Comparison of ENCODE assay signal across 18 cellular contexts in genomic region chr12:29304388-29304787, GRCh38.
A peak's percentile ranks its signal among the peaks of the same experiment; 100 is the strongest.
DNase-seq lines count a peak whose midpoint lies in the region; ATAC-seq and TF ChIP-seq lines count a peak whose summit lies in the region.
"Had no signal": no experiment of that assay in that cellular context is flagged by ENCODE, and none has a peak within 500 bp of the region (broad histone marks: within the 10 kb centered on the region; RNA-seq: fewer than 3 reads in every experiment).

No MANE protein-coding gene starts in this region.

- no peaks in the 10 kb centered on the region for H3K27me3 Mint-ChIP-seq in CD4-positive, alpha-beta T cell
- no peaks in the 10 kb centered on the region for H3K27me3 Mint-ChIP-seq in naive thymus-derived CD4-positive, alpha-beta T cell
- H3K27me3 Mint-ChIP-seq: B cell; CD4-positive, CD25-positive, alpha-beta regulatory T cell had no signal

- H3K27ac ChIP-seq in HEK293 (ENCODE audit: extremely low read depth, low read depth, low read length) (no peak overlapping the region), SJCRH30 (peak overlapping the region; percentile 37; the same call in 1 of the 2 replicates)
- H3K27ac ChIP-seq in CD4-positive, alpha-beta T cell (ENCODE audit: low read depth, low read length): no peak overlapping the region
- no peak overlapping the region for H3K27ac ChIP-seq in naive thymus-derived CD4-positive, alpha-beta T cell (ENCODE audit: low read depth, low read length)
- H3K27ac ChIP-seq: BLaER1, C4-2B, GM23248 had no signal

- H3K4me3 Mint-ChIP-seq in CD4-positive, alpha-beta T cell: no peak overlapping the region
- H3K4me3 Mint-ChIP-seq in naive thymus-derived CD4-positive, alpha-beta T cell: no peak overlapping the region
- H3K4me3 Mint-ChIP-seq: B cell; CD4-positive, CD25-positive, alpha-beta regulatory T cell; CD8-positive, alpha-beta memory T cell had no signal

- no peak for TF ChIP-seq CTCF in HEK293 (tag by site-specific recombination; IDR thresholded peaks at IDR 0.05)
- TF ChIP-seq CTCF in CD4-positive, alpha-beta T cell (IDR thresholded peaks at IDR 0.05): no peak

- H3K4me1 ChIP-seq in HEK293 (ENCODE audit: control insufficient read depth, insufficient read depth, low read length) (no peaks in the 10 kb centered on the region), SJCRH30 (peaks cover 10% of the 10 kb centered on the region)
- no peaks in the 10 kb centered on the region for H3K4me1 ChIP-seq in naive thymus-derived CD4-positive, alpha-beta T cell (ENCODE audit: control insufficient read depth in 2 of 2, insufficient read depth in 2 of 2, low read length in 2 of 2)
- H3K4me1 ChIP-seq: BLaER1 had no signal

- H3K27ac Mint-ChIP-seq in CD4-positive, alpha-beta T cell: no peak overlapping the region
- no peak overlapping the region for H3K27ac Mint-ChIP-seq in naive thymus-derived CD4-positive, alpha-beta T cell
- H3K27ac Mint-ChIP-seq: B cell; CD4-positive, CD25-positive, alpha-beta regulatory T cell; CD8-positive, alpha-beta memory T cell had no signal

- no peak for ATAC-seq in CD4-positive, alpha-beta T cell (ENCODE audit: poor library complexity)
- ATAC-seq in naive thymus-derived CD4-positive, alpha-beta T cell: no peak
- ATAC-seq: GM12878 had no signal

- H3K4me1 Mint-ChIP-seq in CD4-positive, alpha-beta T cell (ENCODE audit: low read depth): no peaks in the 10 kb centered on the region
- no peaks in the 10 kb centered on the region for H3K4me1 Mint-ChIP-seq in naive thymus-derived CD4-positive, alpha-beta T cell
- H3K4me1 Mint-ChIP-seq: B cell; CD4-positive, CD25-positive, alpha-beta regulatory T cell; CD8-positive, alpha-beta memory T cell had no signal

- POLR2A ChIA-PET in HEK293 (lab: Yijun Ruan, JAX): no interaction called here
- POLR2A ChIA-PET in CD4-positive, alpha-beta T cell (lab: Charles Lee): no interaction called here
- POLR2A ChIA-PET in naive thymus-derived CD4-positive, alpha-beta T cell (lab: Charles Lee): no interaction called here

- CTCF ChIA-PET in HEK293 (lab: Yijun Ruan, JAX): no interaction called here
- CTCF ChIA-PET in CD4-positive, alpha-beta T cell (lab: Charles Lee): no interaction called here
- CTCF ChIA-PET in naive thymus-derived CD4-positive, alpha-beta T cell (lab: Charles Lee): no interaction called here

- DNase-seq in DMS53 (lab: John Stamatoyannopoulos, UW) (peak; percentile 48), SJCRH30 (no peak), cerebellum (ENCODE audit: low spot score) (no peak)
- DNase-seq in CD4-positive, alpha-beta T cell: no peak
- DNase-seq in naive thymus-derived CD4-positive, alpha-beta T cell: no peak
- DNase-seq: CD4-positive, CD25-positive, alpha-beta regulatory T cell; CD8-positive, alpha-beta memory T cell; DMS79; EL; GDM1; GM23248; H7; HCEC 1CT had no signal

- H3K27me3 ChIP-seq in SJCRH30: no peaks in the 10 kb centered on the region
- H3K27me3 ChIP-seq in CD4-positive, alpha-beta T cell (ENCODE audit: control insufficient read depth, insufficient read depth, low read length): no peaks in the 10 kb centered on the region
- H3K27me3 ChIP-seq in naive thymus-derived CD4-positive, alpha-beta T cell (ENCODE audit: control insufficient read depth in 2 of 2, insufficient read depth in 2 of 2, low read length in 2 of 2): no peaks in the 10 kb centered on the region
- H3K27me3 ChIP-seq: BLaER1 had no signal

- intact Hi-C loops in CD4-positive, alpha-beta T cell (cut with DNase I, micrococcal nuclease): no loop called here
- intact Hi-C loops in naive thymus-derived CD4-positive, alpha-beta T cell (cut with micrococcal nuclease): no loop called here

- no peaks in the 10 kb centered on the region for H3K9me3 ChIP-seq in HEK293 (ENCODE audit: control insufficient read depth, insufficient read depth, low read depth, low read length)
- no peaks in the 10 kb centered on the region for H3K9me3 ChIP-seq in SJCRH30 (replicated peaks)
- no peaks in the 10 kb centered on the region for H3K9me3 ChIP-seq in CD4-positive, alpha-beta T cell (ENCODE audit: control insufficient read depth, low read length)
- H3K9me3 ChIP-seq in naive thymus-derived CD4-positive, alpha-beta T cell (ENCODE audit: control insufficient read depth in 2 of 3, low read length in 3 of 3): no peaks in the 10 kb centered on the region
- H3K9me3 ChIP-seq: BLaER1 had no signal

- H3K9me3 Mint-ChIP-seq in CD4-positive, alpha-beta T cell: no peaks in the 10 kb centered on the region
- no peaks in the 10 kb centered on the region for H3K9me3 Mint-ChIP-seq in naive thymus-derived CD4-positive, alpha-beta T cell
- H3K9me3 Mint-ChIP-seq: CD8-positive, alpha-beta memory T cell had no signal

- H3K36me3 ChIP-seq in HEK293 (ENCODE audit: control insufficient read depth in 2 of 2, insufficient read depth in 1 of 2, low read length in 2 of 2) (no peaks in the 10 kb centered on the region), SJCRH30 (no peaks in the 10 kb centered on the region)
- H3K36me3 ChIP-seq in naive thymus-derived CD4-positive, alpha-beta T cell (ENCODE audit: control insufficient read depth in 2 of 3, insufficient read depth in 3 of 3, low read length in 3 of 3): no peaks in the 10 kb centered on the region
- H3K36me3 ChIP-seq: BLaER1 had no signal

- H3K36me3 Mint-ChIP-seq in CD4-positive, alpha-beta T cell (ENCODE audit: low read depth): no peaks in the 10 kb centered on the region
- H3K36me3 Mint-ChIP-seq in naive thymus-derived CD4-positive, alpha-beta T cell: peaks cover 0 to 8% (median 0%) of the 10 kb centered on the region in 5 donors

- H3K4me3 ChIP-seq in HEK293 (ENCODE audit: low read depth, low read length): no peak overlapping the region
- no peak overlapping the region for H3K4me3 ChIP-seq in SJCRH30
- no peak overlapping the region for H3K4me3 ChIP-seq in naive thymus-derived CD4-positive, alpha-beta T cell (ENCODE audit: low read length)
- H3K4me3 ChIP-seq: BLaER1, GM12878, GM23248 had no signal

TF ChIP-seq in HEK293, 187 proteins besides CTCF, POLR2A, EP300 and RAD21:
- 0 out of 2 replicates have a peak, but pooled peaks have one; percentile 18 for TF ChIP-seq SCRT2 (tag by site-specific recombination; IDR thresholded peaks at IDR 0.05)
- TF ChIP-seq, protein P1, sequence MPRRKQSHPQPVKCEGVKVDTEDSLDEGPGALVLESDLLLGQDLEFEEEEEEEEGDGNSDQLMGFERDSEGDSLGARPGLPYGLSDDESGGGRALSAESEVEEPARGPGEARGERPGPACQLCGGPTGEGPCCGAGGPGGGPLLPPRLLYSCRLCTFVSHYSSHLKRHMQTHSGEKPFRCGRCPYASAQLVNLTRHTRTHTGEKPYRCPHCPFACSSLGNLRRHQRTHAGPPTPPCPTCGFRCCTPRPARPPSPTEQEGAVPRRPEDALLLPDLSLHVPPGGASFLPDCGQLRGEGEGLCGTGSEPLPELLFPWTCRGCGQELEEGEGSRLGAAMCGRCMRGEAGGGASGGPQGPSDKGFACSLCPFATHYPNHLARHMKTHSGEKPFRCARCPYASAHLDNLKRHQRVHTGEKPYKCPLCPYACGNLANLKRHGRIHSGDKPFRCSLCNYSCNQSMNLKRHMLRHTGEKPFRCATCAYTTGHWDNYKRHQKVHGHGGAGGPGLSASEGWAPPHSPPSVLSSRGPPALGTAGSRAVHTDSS (tag by site-specific recombination; IDR thresholded peaks at IDR 0.05): no peak
